In genomic region chr10:1043532-1043995, GRCh38 we compare ENCODE assay signal across 8 cellular contexts. TPM values are rescaled to one million over a fixed set of nuclear protein-coding genes. Genes with fewer than 3 reads are reported as not detected.
DNase-seq lines count a peak whose midpoint lies in the region; ATAC-seq and TF ChIP-seq lines count a peak whose summit lies in the region.
"Had no signal": no experiment of that assay in that cellular context is flagged by ENCODE, and none has a peak within 500 bp of the region (broad histone marks: within the 10 kb centered on the region; RNA-seq: fewer than 3 reads in every experiment).

No MANE protein-coding gene starts in this region.

- intact Hi-C loops in thyroid gland (cut with DNase I), result loop anchor here (5.0 kb wide), 1 partner anchor 116 kb away; no protein-coding TSS in a partner anchor

- H3K9me3 ChIP-seq in right atrium auricular region (no peaks in the 10 kb centered on the region), thyroid gland (no peaks in the 10 kb centered on the region)

- H3K4me3 ChIP-seq in right atrium auricular region, result peak overlapping the region in 1 of 2 donors; percentile 9
- H3K4me3 ChIP-seq in thyroid gland (replicated peaks in 1 of 3), result no peak overlapping the region

- H3K27ac ChIP-seq in right atrium auricular region, result peak overlapping the region; percentile 54 to 61
- H3K27ac ChIP-seq in thyroid gland, result peak overlapping the region; percentile 9 to 57 (median 41)

- peak overlapping the region; percentile 93 for H3K27ac Mint-ChIP-seq in T-helper 1 cell treated with Interleukin-12 subunit alpha and Interleukin-12 subunit beta and Interleukin-4 antibody, amounts not matched to agents 30 μg/mL and 1 μg/mL, for 36 hours

- H3K27me3 Mint-ChIP-seq in T-helper 1 cell treated with Interleukin-12 subunit alpha and Interleukin-12 subunit beta and Interleukin-4 antibody, amounts not matched to agents 30 μg/mL and 1 μg/mL, for 36 hours (ENCODE audit: low read depth), result no peaks in the 10 kb centered on the region

- H3K36me3 ChIP-seq in right atrium auricular region (peaks cover 27% of the 10 kb centered on the region), thyroid gland (peaks cover 5 to 10% of the 10 kb centered on the region in 2 donors)

- no peaks in the 10 kb centered on the region for H3K9me3 Mint-ChIP-seq in T-helper 1 cell treated with Interleukin-12 subunit alpha and Interleukin-12 subunit beta and Interleukin-4 antibody, amounts not matched to agents 30 μg/mL and 1 μg/mL, for 36 hours

- H3K4me1 Mint-ChIP-seq in T-helper 1 cell treated with Interleukin-12 subunit alpha and Interleukin-12 subunit beta and Interleukin-4 antibody, amounts not matched to agents 30 μg/mL and 1 μg/mL, for 36 hours (ENCODE audit: low read depth), result peaks cover 42% of the 10 kb centered on the region

- peak overlapping the region; percentile 85 for H3K4me3 Mint-ChIP-seq in T-helper 1 cell treated with Interleukin-12 subunit alpha and Interleukin-12 subunit beta and Interleukin-4 antibody, amounts not matched to agents 30 μg/mL and 1 μg/mL, for 36 hours

- peaks cover 37% of the 10 kb centered on the region for H3K36me3 Mint-ChIP-seq in T-helper 1 cell treated with Interleukin-12 subunit alpha and Interleukin-12 subunit beta and Interleukin-4 antibody, amounts not matched to agents 30 μg/mL and 1 μg/mL, for 36 hours (ENCODE audit: low read depth)

- H3K4me1 ChIP-seq in right atrium auricular region (peaks cover 0 to 37% of the 10 kb centered on the region in 2 donors), thyroid gland (peaks cover 6 to 7% of the 10 kb centered on the region in 2 donors)

- no peaks in the 10 kb centered on the region for H3K27me3 ChIP-seq in right atrium auricular region
- H3K27me3 ChIP-seq in thyroid gland, result no peaks in the 10 kb centered on the region

- 72 to 75% methylated on average over 12 of the region's 12 CpGs for WGBS in thyroid gland, 2 donors

- TF ChIP-seq CTCF in right atrium auricular region (IDR thresholded peaks at IDR 0.05) (no peak), thyroid gland (IDR thresholded peaks at IDR 0.05) (no peak)

- ATAC-seq in GM19023 (IDR thresholded peaks at IDR 0.05; ENCODE audit: unreplicated experiment) (peak; percentile 50), HG02870 (IDR thresholded peaks at IDR 0.05; ENCODE audit: unreplicated experiment) (peak; percentile 63)

- DNase-seq in right atrium auricular region (ENCODE audit: low spot score), result no peak
- no peak for DNase-seq in thyroid gland
- DNase-seq in DMS 273 (lab: John Stamatoyannopoulos, UW; ENCODE audit: unreplicated experiment), result no peak
- DNase-seq in HCEC 1CT, result no peak

- TF ChIP-seq POLR2A in thyroid gland (IDR thresholded peaks at IDR 0.05), result peak in 1 of 2 donors; percentile 20

RNA-seq across cellular contexts. Expression of gene IDI1, which starts 5.4 kb away (rescaled TPM):
- total RNA-seq in right atrium auricular region, result 10 to 100 TPM; 16.7 to 24.3 TPM
- total RNA-seq in thyroid gland, result 10 to 100 TPM; 39.0 to 67.2 (median 41.5) TPM

RNA-seq across cellular contexts. Expression of gene WDR37, which starts 12.6 kb away (rescaled TPM):
- total RNA-seq in right atrium auricular region (10 to 100 TPM; 19.4 to 20.2 TPM), thyroid gland (10 to 100 TPM; 15.2 to 26.3 (median 16.4) TPM)

RNA-seq across cellular contexts. Expression of gene IDI2, which starts 17.9 kb away (rescaled TPM):
- total RNA-seq in right atrium auricular region, result under 1 TPM in 1 of 2 donors, not detected in 1; 0.24 TPM
- not detected for total RNA-seq in thyroid gland
- total RNA-seq: fibroblast of villous mesenchyme had no signal

RNA-seq across cellular contexts. Expression of gene GTPBP4, which starts 55.3 kb away (rescaled TPM):
- total RNA-seq in right atrium auricular region (10 to 100 TPM; 14.4 to 14.6 TPM), thyroid gland (10 to 100 TPM; 12.0 to 24.6 (median 19.8) TPM)
